ENCODE assay signal across 8 cellular contexts in genomic region chr12:89789862-89790261, GRCh38.
DNase-seq lines count a peak whose midpoint lies in the region; ATAC-seq and TF ChIP-seq lines count a peak whose summit lies in the region.

No MANE protein-coding gene starts in this region.

- no peaks in the 10 kb centered on the region for H3K36me3 ChIP-seq in GM06990 (ENCODE audit: control insufficient read depth, insufficient read depth, low read length)
- no peaks in the 10 kb centered on the region for H3K36me3 ChIP-seq in Karpas-422 (ENCODE audit: insufficient read depth, low read length)
- H3K36me3 ChIP-seq in uterus: no peaks in the 10 kb centered on the region

- H3K27ac Mint-ChIP-seq in glutamatergic neuron (ENCODE audit: unreplicated experiment): no peak overlapping the region

- H3K9me3 ChIP-seq in Karpas-422 (ENCODE audit: low read length) (no peaks in the 10 kb centered on the region), uterus (no peaks in the 10 kb centered on the region)

- H4K20me1 ChIP-seq in Karpas-422 (ENCODE audit: insufficient read depth, low read depth, low read length): no peaks in the 10 kb centered on the region

- H3K4me1 Mint-ChIP-seq in glutamatergic neuron (ENCODE audit: low read depth, unreplicated experiment): no peaks in the 10 kb centered on the region

- H3K79me2 ChIP-seq in Karpas-422 (ENCODE audit: low read length): no peaks in the 10 kb centered on the region

- no peaks in the 10 kb centered on the region for H3K27me3 Mint-ChIP-seq in glutamatergic neuron (ENCODE audit: unreplicated experiment)

- H3K27me3 ChIP-seq in GM06990 (replicated peaks; ENCODE audit: control insufficient read depth, insufficient read depth, low read length) (no peaks in the 10 kb centered on the region), Karpas-422 (ENCODE audit: low read length) (no peaks in the 10 kb centered on the region), uterus (no peaks in the 10 kb centered on the region)

- H3K4me1 ChIP-seq in Karpas-422 (ENCODE audit: low read length): peaks cover 9% of the 10 kb centered on the region
- no peaks in the 10 kb centered on the region for H3K4me1 ChIP-seq in uterus

- H3K4me3 Mint-ChIP-seq in glutamatergic neuron (ENCODE audit: unreplicated experiment): no peak overlapping the region

- peak overlapping the region; percentile 10 for H3K4me2 ChIP-seq in Karpas-422 (ENCODE audit: low read depth, low read length, poor library complexity, severe bottlenecking)

- no peak overlapping the region for H2AFZ ChIP-seq in Karpas-422 (ENCODE audit: low read length)

- H3K9ac ChIP-seq in Karpas-422 (ENCODE audit: low read length): no peak overlapping the region

- H3K9me3 Mint-ChIP-seq in glutamatergic neuron (ENCODE audit: unreplicated experiment): peaks cover 8% of the 10 kb centered on the region

- TF ChIP-seq CTCF in GM06990 (IDR thresholded peaks at IDR 0.05; ENCODE audit: insufficient read depth, low read length, poor library complexity, severe bottlenecking) (no peak), uterus (IDR thresholded peaks at IDR 0.05) (no peak), glutamatergic neuron (IDR thresholded peaks at IDR 0.05; ENCODE audit: partially characterized antibody, unreplicated experiment) (no peak)

- H3K27ac ChIP-seq in Karpas-422 (ENCODE audit: low read length): no peak overlapping the region
- H3K27ac ChIP-seq in uterus: no peak overlapping the region

- intact Hi-C loops in uterus (cut with DNase I; ENCODE audit: low total_unique reads): no loop called here

- peak; percentile 48 for DNase-seq in GM06990 (ENCODE audit: extremely low read depth, insufficient read length)
- peak; percentile 77 for DNase-seq in Karpas-422
- DNase-seq in globus pallidus (ENCODE audit: low spot score): peak; percentile 51
- no peak for DNase-seq in NCI-H1048 (lab: John Stamatoyannopoulos, UW)
- DNase-seq in uterus: no peak
- no peak for DNase-seq in GDM1 (lab: John Stamatoyannopoulos, UW)
- no peak for DNase-seq in glutamatergic neuron

- H3K4me3 ChIP-seq in GM06990 (replicated peaks; ENCODE audit: low read depth, low read length): no peak overlapping the region
- no peak overlapping the region for H3K4me3 ChIP-seq in Karpas-422 (ENCODE audit: low read length)
- no peak overlapping the region for H3K4me3 ChIP-seq in uterus

- peaks cover 8% of the 10 kb centered on the region for H3K36me3 Mint-ChIP-seq in glutamatergic neuron (ENCODE audit: unreplicated experiment)

- ATAC-seq in GM21619 (IDR thresholded peaks at IDR 0.05; ENCODE audit: unreplicated experiment): peak; percentile 88

- H3K9me2 ChIP-seq in Karpas-422 (replicated peaks; ENCODE audit: insufficient read depth, low read length): no peaks in the 10 kb centered on the region

- no peak for TF ChIP-seq POLR2A in uterus (IDR thresholded peaks at IDR 0.05)

Comparison
In these comparisons a context has a peak if more than half of its experiments do, and no peak if none do; other contexts are left out.
1. DNase-seq: peak in GM06990 (single experiment), Karpas-422 (single experiment) and globus pallidus (single experiment); none in NCI-H1048 (single experiment), uterus (0 of 2), GDM1 (single experiment) and glutamatergic neuron (single experiment).